In the genomic region with DNA sequence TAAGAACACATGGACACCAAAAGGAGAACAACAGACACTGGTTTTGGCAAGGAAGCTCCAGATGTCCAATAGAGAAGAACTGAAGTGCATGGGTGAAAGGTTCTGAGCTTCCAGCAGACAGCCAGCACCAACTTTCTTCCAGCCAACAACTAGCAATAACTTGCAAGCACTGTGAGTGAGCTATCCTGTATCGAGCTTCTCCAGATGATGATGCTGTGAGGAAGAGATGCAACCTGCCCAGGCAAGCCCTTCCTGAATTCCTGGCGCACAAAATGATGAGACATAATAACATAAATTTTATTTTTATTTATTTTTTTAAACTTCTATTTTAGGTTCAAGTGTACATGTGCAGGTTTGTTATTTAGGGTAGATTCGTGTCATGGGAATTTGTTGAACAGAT, we compare ENCODE assay signal across 20 cellular contexts.
DNase-seq lines count a peak whose midpoint lies in the region; ATAC-seq and TF ChIP-seq lines count a peak whose summit lies in the region.
"Had no signal": no experiment of that assay in that cellular context is flagged by ENCODE, and none has a peak within 500 bp of the region (broad histone marks: within the 10 kb centered on the region; RNA-seq: fewer than 3 reads in every experiment).

No MANE protein-coding gene starts in this region.

- H3K36me3 ChIP-seq in mammary epithelial cell (ENCODE audit: insufficient read depth, low read length) (no peaks in the 10 kb centered on the region), mesendoderm (ENCODE audit: control insufficient read depth, insufficient read depth, low read length) (no peaks in the 10 kb centered on the region)
- H3K36me3 ChIP-seq: BLaER1 treated with 17β-estradiol and CSF1 and Interleukin-3, amounts not matched to agents 10 nM and 100 nM had no signal

- H3K36me3 Mint-ChIP-seq in MCF 10A (ENCODE audit: insufficient read depth, unreplicated experiment), result no peaks in the 10 kb centered on the region
- H3K36me3 Mint-ChIP-seq: CD14-positive monocyte had no signal

- TF ChIP-seq CTCF in mammary epithelial cell (conservative IDR thresholded peaks at IDR 0.05 in 1 of 2, IDR thresholded peaks at IDR 0.05 in 1 of 2; ENCODE audit: extremely low read depth in 1 of 2, insufficient read depth in 1 of 2, low read depth in 1 of 2, low read length in 2 of 2) (no peak), MCF 10A (IDR thresholded peaks at IDR 0.05; ENCODE audit: unreplicated experiment) (no peak), epithelial cell of esophagus (IDR thresholded peaks at IDR 0.05; ENCODE audit: insufficient read depth, low read depth, low read length, missing control alignments) (no peak)

- CTCF ChIA-PET in mammary epithelial cell (lab: Charles Lee; ENCODE audit: low non-redundant PET) (no interaction called here), MCF 10A (lab: Yijun Ruan, JAX) (interaction anchor here (0.6 kb wide), 1 partner anchor 34 kb away, joined by 3 read pairs; no protein-coding TSS in a partner anchor)

- no peaks in the 10 kb centered on the region for H3K27me3 Mint-ChIP-seq in MCF 10A (ENCODE audit: insufficient read depth, unreplicated experiment)
- H3K27me3 Mint-ChIP-seq: B cell; CD4-positive, alpha-beta T cell; CD8-positive, alpha-beta memory T cell had no signal

- H3K27me3 ChIP-seq in mammary epithelial cell (ENCODE audit: insufficient read depth, low read length), result no peaks in the 10 kb centered on the region
- H3K27me3 ChIP-seq in mesendoderm (ENCODE audit: insufficient read depth, low read length, poor library complexity), result no peaks in the 10 kb centered on the region
- H3K27me3 ChIP-seq: BLaER1 treated with 17β-estradiol and CSF1 and Interleukin-3, amounts not matched to agents 10 nM and 100 nM had no signal

- peak; percentile 49 for DNase-seq in mammary epithelial cell
- no peak for DNase-seq in MCF 10A (ENCODE audit: unreplicated experiment)
- peak; percentile 79 for DNase-seq in epithelial cell of esophagus (ENCODE audit: low read depth)
- DNase-seq in mesendoderm, result no peak
- no peak for DNase-seq in KG1 (lab: John Stamatoyannopoulos, UW)
- DNase-seq: CD4-positive, alpha-beta T cell; CD8-positive, alpha-beta memory T cell; DMS 273 treated with DMSO at 0.1 percent for 48 hours; DMS79; EL; GDM1; GM23248; H9 had no signal

- POLR2A ChIA-PET in MCF 10A (lab: Yijun Ruan, JAX), result no interaction called here

- dilution Hi-C loops in mammary epithelial cell (cut with HindIII; ENCODE audit: low sequenced_read_pairs), result no loop called here

- H3K27ac ChIP-seq in mammary epithelial cell (ENCODE audit: insufficient read depth, low read depth, low read length) (no peak overlapping the region), mesendoderm (ENCODE audit: low read depth, low read length) (no peak overlapping the region)
- H3K27ac ChIP-seq: 22Rv1; BLaER1 treated with 17β-estradiol and CSF1 and Interleukin-3, amounts not matched to agents 10 nM and 100 nM; GM23248 had no signal

- no peak overlapping the region for H2BK120ac ChIP-seq in mesendoderm (ENCODE audit: low read depth, low read length)

- no peak overlapping the region for H3K4me3 Mint-ChIP-seq in MCF 10A (ENCODE audit: unreplicated experiment)
- H3K4me3 Mint-ChIP-seq: B cell; CD14-positive monocyte; CD4-positive, alpha-beta T cell; CD8-positive, alpha-beta memory T cell; H9 had no signal

- H2BK5ac ChIP-seq in mesendoderm (ENCODE audit: low read length), result no peak overlapping the region

- no peaks in the 10 kb centered on the region for H3K4me1 Mint-ChIP-seq in MCF 10A (ENCODE audit: insufficient read depth, unreplicated experiment)
- H3K4me1 Mint-ChIP-seq: B cell; CD14-positive monocyte; CD8-positive, alpha-beta memory T cell had no signal

- peak overlapping the region; percentile 55 for H3K4ac ChIP-seq in mesendoderm (ENCODE audit: low read depth, low read length)

- no peaks in the 10 kb centered on the region for H3K79me1 ChIP-seq in mesendoderm (ENCODE audit: low read length)

- H3K4me3 ChIP-seq in mammary epithelial cell (replicated peaks in 1 of 3; ENCODE audit: insufficient read depth in 1 of 3, low read depth in 2 of 3, low read length in 3 of 3) (no peak overlapping the region), epithelial cell of esophagus (ENCODE audit: low read length) (no peak overlapping the region), mesendoderm (ENCODE audit: low read length) (no peak overlapping the region)
- H3K4me3 ChIP-seq: BLaER1 treated with 17β-estradiol and CSF1 and Interleukin-3, amounts not matched to agents 10 nM and 100 nM; GM12878; GM23248 had no signal

- peaks cover 7% of the 10 kb centered on the region for H3K9me3 Mint-ChIP-seq in MCF 10A (ENCODE audit: unreplicated experiment)
- H3K9me3 Mint-ChIP-seq: H9 had no signal

- H3K9me3 ChIP-seq in mammary epithelial cell (replicated peaks; ENCODE audit: insufficient read depth, low read length), result no peaks in the 10 kb centered on the region
- H3K9me3 ChIP-seq: BLaER1 treated with 17β-estradiol and CSF1 and Interleukin-3, amounts not matched to agents 10 nM and 100 nM had no signal

- WGBS in mammary epithelial cell (ENCODE audit: low coverage, missing lambda C conversion rate), result 0% methylated on average over 3 of the region's 3 CpGs
- no CpG with 5 or more reads among the region's 3 CpGs for WGBS in mesendoderm (ENCODE audit: extremely low coverage, insufficient coverage, low lambda C conversion rate)

- no peak overlapping the region for H3K23ac ChIP-seq in mesendoderm (ENCODE audit: low read length)

- intact Hi-C loops in mammary epithelial cell (cut with micrococcal nuclease) (no loop called here), MCF 10A (cut with micrococcal nuclease) (no loop called here)

- H3K4me1 ChIP-seq in mammary epithelial cell (ENCODE audit: insufficient read depth, low read length) (peaks cover 6% of the 10 kb centered on the region), mesendoderm (ENCODE audit: control insufficient read depth, low read depth, low read length) (no peaks in the 10 kb centered on the region)

- H3K4me2 ChIP-seq in mammary epithelial cell (ENCODE audit: insufficient read depth, low read depth, low read length), result peak overlapping the region; percentile 1
- no peak overlapping the region for H3K4me2 ChIP-seq in mesendoderm (ENCODE audit: low read length)

- H2BK15ac ChIP-seq in mesendoderm (replicated peaks; ENCODE audit: low read depth), result no peak overlapping the region

- H3K27ac Mint-ChIP-seq in MCF 10A (ENCODE audit: low read depth, unreplicated experiment), result no peak overlapping the region
- H3K27ac Mint-ChIP-seq: B cell; CD14-positive monocyte; CD4-positive, alpha-beta T cell; CD8-positive, alpha-beta memory T cell; H9 had no signal

- no peak overlapping the region for H3K9ac ChIP-seq in mammary epithelial cell (ENCODE audit: insufficient read depth, low read length)
- no peak overlapping the region for H3K9ac ChIP-seq in mesendoderm (ENCODE audit: low read length)
- H3K9ac ChIP-seq: BLaER1 treated with 17β-estradiol and CSF1 and Interleukin-3, amounts not matched to agents 10 nM and 100 nM; GM23248 had no signal

- no peak for ATAC-seq in GM18502 (IDR thresholded peaks at IDR 0.05; ENCODE audit: poor library complexity, unreplicated experiment)
- ATAC-seq: GM12878, HCT116 had no signal

- in situ Hi-C loops in mammary epithelial cell (cut with MboI; ENCODE audit: low sequenced_read_pairs in 2 of 2), result no loop called here

- no TSS peak for BruUV-seq in mammary epithelial cell (replicated peaks; lab: Mats Ljungman, UMichigan)
- no TSS peak for BruUV-seq in MCF 10A (replicated peaks; lab: Mats Ljungman, UMichigan)

- peak overlapping the region; percentile 14 for H2AFZ ChIP-seq in mammary epithelial cell (ENCODE audit: low read depth, low read length)
- H2AFZ ChIP-seq: GM23248 had no signal

- H4K20me1 ChIP-seq in mammary epithelial cell (ENCODE audit: insufficient read depth, low read length), result no peaks in the 10 kb centered on the region
- H4K20me1 ChIP-seq: BLaER1 treated with 17β-estradiol and CSF1 and Interleukin-3, amounts not matched to agents 10 nM and 100 nM had no signal

- H4K8ac ChIP-seq in mesendoderm (ENCODE audit: low read depth, low read length), result no peak overlapping the region

- H3K79me2 ChIP-seq in mammary epithelial cell (ENCODE audit: insufficient read depth, low read length), result no peaks in the 10 kb centered on the region
- H3K79me2 ChIP-seq in mesendoderm (ENCODE audit: control insufficient read depth, insufficient read depth, low read length), result no peaks in the 10 kb centered on the region

- H4K5ac ChIP-seq in mesendoderm (ENCODE audit: low read length), result no peak overlapping the region

- no peak overlapping the region for H3K18ac ChIP-seq in mesendoderm (ENCODE audit: low read length)

- no peak overlapping the region for H3K56ac ChIP-seq in mesendoderm (ENCODE audit: low read length)

- H2AK5ac ChIP-seq in mesendoderm (ENCODE audit: low read length), result no peak overlapping the region

Comparison
In these comparisons a context has a peak if more than half of its experiments do, and no peak if none do; other contexts are left out.
1. DNase-seq: peak in mammary epithelial cell (single experiment) and epithelial cell of esophagus (single experiment); none in MCF 10A (single experiment), mesendoderm (single experiment) and KG1 (single experiment).